Comparison of ENCODE assay signal across 27 cellular contexts in the genomic region with DNA sequence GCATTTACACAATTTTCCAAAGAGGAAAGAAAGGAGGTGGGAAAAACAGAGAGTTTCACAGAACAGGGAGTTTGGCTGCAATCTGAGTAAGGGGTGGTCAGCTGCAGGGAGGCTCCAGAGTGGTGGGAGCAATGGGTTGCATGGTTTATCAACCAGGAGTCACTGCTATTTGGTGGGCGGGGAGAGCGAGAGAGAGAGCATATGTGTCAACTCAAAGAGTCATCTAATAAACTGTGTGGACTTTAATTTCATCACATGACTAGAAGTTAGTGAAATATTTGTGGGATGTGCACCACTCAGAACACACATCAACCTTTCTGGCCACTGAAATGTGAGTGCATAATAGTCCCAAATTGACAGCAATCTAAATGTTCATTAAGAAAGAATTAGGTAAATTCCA.
DNase-seq lines count a peak whose midpoint lies in the region; ATAC-seq, FAIRE-seq and TF ChIP-seq lines count a peak whose summit lies in the region.
"Had no signal": no experiment of that assay in that cellular context is flagged by ENCODE, and none has a peak within 500 bp of the region (broad histone marks: within the 10 kb centered on the region; RNA-seq: fewer than 3 reads in every experiment).

No MANE protein-coding gene starts in this region.

- TF ChIP-seq RAD21 in GM12878 (IDR thresholded peaks at IDR 0.05; ENCODE audit: insufficient read depth, low read depth, low read length): no peak

- no peaks in the 10 kb centered on the region for H3K9me3 ChIP-seq in breast epithelium
- no peaks in the 10 kb centered on the region; the same call in 2 of the 3 replicates for H3K9me3 ChIP-seq in GM12878 (replicated peaks; ENCODE audit: control insufficient read depth, insufficient read depth, low read length)
- no peaks in the 10 kb centered on the region for H3K9me3 ChIP-seq in mucosa of descending colon
- H3K9me3 ChIP-seq: Peyer's patch, SJCRH30 had no signal

- POLR2A ChIA-PET in MCF 10A (lab: Yijun Ruan, JAX): interaction anchor here (2.1 to 2.3 kb wide), 2 partner anchors 23 to 139 kb away, joined by 14 to 23 read pairs; no protein-coding TSS in a partner anchor
- POLR2A ChIA-PET in GM12878 (lab: Charles Lee): no interaction called here
- POLR2A ChIA-PET in T-cell (lab: Charles Lee): no interaction called here

- no peaks in the 10 kb centered on the region for H3K27me3 ChIP-seq in breast epithelium
- H3K27me3 ChIP-seq in GM12878 (replicated peaks in 1 of 2; ENCODE audit: control insufficient read depth in 2 of 2, insufficient read depth in 2 of 2, low read length in 1 of 2): no peaks in the 10 kb centered on the region
- H3K27me3 ChIP-seq: Peyer's patch, SJCRH30 had no signal

- peaks cover 12% of the 10 kb centered on the region for H3K36me3 Mint-ChIP-seq in MCF 10A (ENCODE audit: insufficient read depth, unreplicated experiment)
- no peaks in the 10 kb centered on the region for H3K36me3 Mint-ChIP-seq in T-cell

- CTCF ChIA-PET in MCF 10A (lab: Yijun Ruan, JAX) (interaction anchor here (1.1 kb wide), 1 partner anchor 150 kb away, joined by 3 read pairs; no protein-coding TSS in a partner anchor), GM12878 (lab: Yijun Ruan, JAX) (no interaction called here), T-cell (lab: Charles Lee) (interaction anchor here in 1 of 2 donors (0.8 kb wide), 1 partner anchor 249 kb away, joined by 3 read pairs; no protein-coding TSS in a partner anchor)

- H3K9me3 Mint-ChIP-seq in MCF 10A (ENCODE audit: unreplicated experiment) (no peaks in the 10 kb centered on the region), T-cell (peaks cover 0 to 12% (median 5%) of the 10 kb centered on the region in 3 donors)

- H3K4me2 ChIP-seq in GM12878 (ENCODE audit: control insufficient read depth, insufficient read depth): no peak overlapping the region

- WGBS in GM12878 (ENCODE audit: insufficient coverage, insufficient replicate concordance, low lambda C conversion rate, missing lambda C conversion rate): 67% methylated on average over 2 of the region's 2 CpGs

- H3K27me3 Mint-ChIP-seq in MCF 10A (ENCODE audit: insufficient read depth, unreplicated experiment): no peaks in the 10 kb centered on the region
- no peaks in the 10 kb centered on the region for H3K27me3 Mint-ChIP-seq in T-cell

- H3K4me3 ChIP-seq in breast epithelium (no peak overlapping the region), GM12878 (no peak overlapping the region), mucosa of descending colon (no peak overlapping the region)
- H3K4me3 ChIP-seq: Peyer's patch, SJCRH30 had no signal

- no peak overlapping the region for H3K27ac ChIP-seq in breast epithelium
- H3K27ac ChIP-seq in GM12878 (ENCODE audit: control insufficient read depth, insufficient read depth): no peak overlapping the region
- H3K27ac ChIP-seq: C4-2B, Peyer's patch, SJCRH30 had no signal

- DNase-seq in MCF 10A (ENCODE audit: unreplicated experiment) (peak; percentile 11), breast epithelium (ENCODE audit: low spot score in 2 of 2) (no peak), GM12878 (ENCODE audit: low read depth, low spot score) (no peak), mucosa of descending colon (no peak), T-cell (no peak), NCI-H524 (lab: John Stamatoyannopoulos, UW) (no peak), Ammon's horn (ENCODE audit: low spot score) (no peak)
- DNase-seq: 8988T; AML-193; DMS53; GF-D8; KBM-7; NCI-H1092 treated with DMSO at 0.1 percent for 48 hours; NCI-H1436 treated with DMSO at 0.1 percent for 48 hours; NCI-H2029; NCI-H2227 treated with DMSO at 0.1 percent for 48 hours; NCI-H510A; NCI-H774; NK-92 treated with Interleukin-12 subunit alpha and Interleukin-12 subunit beta, amount 100 ng/mL, for 24 hours; Peyer's patch; SJCRH30 had no signal

- no peaks in the 10 kb centered on the region for H3K4me1 ChIP-seq in breast epithelium
- H3K4me1 ChIP-seq in GM12878 (ENCODE audit: control insufficient read depth, insufficient read depth, low read length): no peaks in the 10 kb centered on the region
- H3K4me1 ChIP-seq in mucosa of descending colon (ENCODE audit: low read depth): peaks cover 12% of the 10 kb centered on the region
- H3K4me1 ChIP-seq: SJCRH30 had no signal

- no peak for TF ChIP-seq EP300 in GM12878 (IDR thresholded peaks at IDR 0.05; ENCODE audit: borderline replicate concordance in 1 of 2, control insufficient read depth in 1 of 2, low read depth in 2 of 2, low read length in 2 of 2)

- in situ Hi-C loops in GM12878 (cut with MboI): no loop called here

- no peak for TF ChIP-seq POLR2A in breast epithelium (IDR thresholded peaks at IDR 0.05)
- no peak for TF ChIP-seq POLR2A in GM12878 (IDR thresholded peaks at IDR 0.05; ENCODE audit: low read depth, low read length)

- H3K4me3 Mint-ChIP-seq in MCF 10A (ENCODE audit: unreplicated experiment) (no peak overlapping the region), T-cell (no peak overlapping the region)

- BruUV-seq in MCF 10A (replicated peaks; lab: Mats Ljungman, UMichigan): no TSS peak
- BruUV-seq in GM12878 (replicated peaks; lab: Mats Ljungman, UMichigan): no TSS peak

- no peak overlapping the region for H3K9ac ChIP-seq in GM12878 (ENCODE audit: control insufficient read depth, insufficient read depth, low read length)

- TF ChIP-seq CTCF in MCF 10A (IDR thresholded peaks at IDR 0.05; ENCODE audit: unreplicated experiment) (no peak), breast epithelium (IDR thresholded peaks at IDR 0.05) (no peak), GM12878 (IDR thresholded peaks at IDR 0.05 in 2 of 3, conservative IDR thresholded peaks at IDR 0.05 in 1 of 3; ENCODE audit: control insufficient read depth in 2 of 3, extremely low read depth in 1 of 3, insufficient read depth in 1 of 3, low read depth in 3 of 3, low read length in 3 of 3) (no peak), mucosa of descending colon (IDR thresholded peaks at IDR 0.05) (no peak)

- H3K79me2 ChIP-seq in GM12878 (ENCODE audit: control insufficient read depth, insufficient read depth, low read length): no peaks in the 10 kb centered on the region

- peak; percentile 18 for FAIRE-seq in GM12878 (lab: Jason Lieb, UNC)
- FAIRE-seq: D721Med, GM19239, H1, HepG2 had no signal

- intact Hi-C loops in MCF 10A (cut with micrococcal nuclease) (no loop called here), breast epithelium (cut with DNase I; ENCODE audit: low total_unique reads) (no loop called here), GM12878 (cut with micrococcal nuclease; ENCODE audit: unreplicated experiment) (no loop called here), mucosa of descending colon (cut with DNase I, micrococcal nuclease) (no loop called here)

- H3K36me3 ChIP-seq in breast epithelium (no peaks in the 10 kb centered on the region), GM12878 (ENCODE audit: control insufficient read depth in 2 of 2, insufficient read depth in 2 of 2, low read length in 1 of 2) (no peaks in the 10 kb centered on the region), mucosa of descending colon (ENCODE audit: low read depth) (no peaks in the 10 kb centered on the region)
- H3K36me3 ChIP-seq: Peyer's patch, SJCRH30 had no signal

- RAD21 ChIA-PET in GM12878 (lab: Charles Lee; ENCODE audit: unreplicated experiment): no interaction called here

- ATAC-seq in GM12878 (no peak), mucosa of descending colon (peak; percentile 66), T-cell (replicated peaks in 1 of 4) (no peak), HG02588 (IDR thresholded peaks at IDR 0.05; ENCODE audit: unreplicated experiment) (no peak)
- ATAC-seq: HepG2 had no signal

- H3K27ac Mint-ChIP-seq in MCF 10A (ENCODE audit: low read depth, unreplicated experiment): peak overlapping the region; percentile 24
- H3K27ac Mint-ChIP-seq in T-cell: no peak overlapping the region

- peaks cover 22% of the 10 kb centered on the region for H3K4me1 Mint-ChIP-seq in MCF 10A (ENCODE audit: insufficient read depth, unreplicated experiment)
- H3K4me1 Mint-ChIP-seq in T-cell: peaks cover 7 to 12% (median 7%) of the 10 kb centered on the region in 3 donors

- no peak overlapping the region for H2AFZ ChIP-seq in GM12878 (ENCODE audit: control insufficient read depth, low read depth, low read length)

- no peaks in the 10 kb centered on the region for H4K20me1 ChIP-seq in GM12878 (ENCODE audit: control insufficient read depth, insufficient read depth)

- SMC1A ChIA-PET in GM12878 (lab: Charles Lee; ENCODE audit: uncharacterized antibody, unreplicated experiment): interaction anchor here (0.9 kb wide), 1 partner anchor 16 kb away, joined by 4 read pairs; no protein-coding TSS in a partner anchor

TF ChIP-seq in GM12878, 131 proteins besides CTCF, POLR2A, EP300 and RAD21:
- TF ChIP-seq CBX3 (IDR thresholded peaks at IDR 0.05; ENCODE audit: borderline replicate concordance, low read depth): no peak
- TF ChIP-seq, protein P1, sequence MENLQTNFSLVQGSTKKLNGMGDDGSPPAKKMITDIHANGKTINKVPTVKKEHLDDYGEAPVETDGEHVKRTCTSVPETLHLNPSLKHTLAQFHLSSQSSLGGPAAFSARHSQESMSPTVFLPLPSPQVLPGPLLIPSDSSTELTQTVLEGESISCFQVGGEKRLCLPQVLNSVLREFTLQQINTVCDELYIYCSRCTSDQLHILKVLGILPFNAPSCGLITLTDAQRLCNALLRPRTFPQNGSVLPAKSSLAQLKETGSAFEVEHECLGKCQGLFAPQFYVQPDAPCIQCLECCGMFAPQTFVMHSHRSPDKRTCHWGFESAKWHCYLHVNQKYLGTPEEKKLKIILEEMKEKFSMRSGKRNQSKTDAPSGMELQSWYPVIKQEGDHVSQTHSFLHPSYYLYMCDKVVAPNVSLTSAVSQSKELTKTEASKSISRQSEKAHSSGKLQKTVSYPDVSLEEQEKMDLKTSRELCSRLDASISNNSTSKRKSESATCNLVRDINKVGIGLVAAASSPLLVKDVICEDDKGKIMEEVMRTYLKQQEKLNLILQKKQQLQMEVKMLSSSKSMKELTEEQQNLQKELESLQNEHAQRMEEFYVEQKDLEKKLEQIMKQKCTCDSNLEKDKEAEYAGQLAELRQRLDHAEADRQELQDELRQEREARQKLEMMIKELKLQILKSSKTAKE (IDR thresholded peaks at IDR 0.05; ENCODE audit: low read depth, poor library complexity, severe bottlenecking): no peak
- TF ChIP-seq MEF2B (IDR thresholded peaks at IDR 0.05; ENCODE audit: partially characterized antibody, poor library complexity, severe bottlenecking): no peak
- no peak for TF ChIP-seq JUNB (IDR thresholded peaks at IDR 0.05)
- TF ChIP-seq SREBF2 (IDR thresholded peaks at IDR 0.05; ENCODE audit: low read length): no peak
